ENCODE assay signal across 11 cellular contexts in the genomic region with DNA sequence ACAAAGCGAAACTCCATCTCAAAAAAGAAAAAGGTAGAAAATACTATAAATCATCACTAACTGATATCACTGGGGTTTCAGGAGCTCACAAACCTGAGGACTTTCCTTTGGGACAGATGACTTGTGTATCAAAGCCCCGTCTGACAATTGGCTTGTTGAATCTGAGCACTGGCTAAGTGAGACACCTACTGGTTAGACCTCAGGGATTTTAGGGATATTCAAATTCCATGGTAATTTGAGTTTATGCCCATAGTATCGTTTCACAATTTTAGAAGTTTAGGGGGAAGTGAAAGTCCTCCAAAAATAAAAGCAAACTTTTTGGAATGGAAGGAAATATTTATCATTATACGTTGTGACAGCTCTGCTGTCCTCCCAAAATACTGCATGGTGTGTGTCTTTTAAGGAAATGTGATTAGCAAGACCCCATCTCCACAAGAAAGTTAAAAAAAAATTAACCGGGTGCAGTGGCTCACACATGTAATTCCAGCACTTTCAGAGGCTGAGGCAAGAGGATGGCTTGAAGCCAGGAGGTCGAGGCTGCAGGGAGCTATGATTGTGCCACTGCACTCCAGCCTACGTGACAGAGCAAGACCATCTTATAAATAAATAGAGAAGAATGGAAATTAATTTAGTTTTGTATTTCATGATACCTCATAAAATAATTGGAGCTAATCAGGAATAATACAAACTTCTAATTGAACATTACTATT. TPM values are rescaled to one million over a fixed set of nuclear protein-coding genes. Genes with fewer than 3 reads are reported as not detected.
DNase-seq lines count a peak whose midpoint lies in the region; ATAC-seq and TF ChIP-seq lines count a peak whose summit lies in the region.
"Had no signal": no experiment of that assay in that cellular context is flagged by ENCODE, and none has a peak within 500 bp of the region (broad histone marks: within the 10 kb centered on the region; RNA-seq: fewer than 3 reads in every experiment).

No MANE protein-coding gene starts in this region.

- no peaks in the 10 kb centered on the region for H4K20me1 ChIP-seq in H9 (ENCODE audit: control insufficient read depth, insufficient read depth, insufficient read length)

- no peak overlapping the region for H2BK15ac ChIP-seq in H9 (ENCODE audit: low read depth, low read length)

- H3K27ac Mint-ChIP-seq in H9 = no peak overlapping the region

- H2AK5ac ChIP-seq in H9 (ENCODE audit: insufficient read length, low read length) = no peak overlapping the region

- H3K23ac ChIP-seq in H9 (ENCODE audit: insufficient read length, low read depth, low read length) = no peak overlapping the region

- H3K36me3 Mint-ChIP-seq in H9 (ENCODE audit: insufficient read depth in 1 of 3, low read depth in 3 of 3) = peaks cover 3 to 21% (median 11%) of the 10 kb centered on the region in 3 experiments; a peak in 5 of 7 replicates

- no peak overlapping the region for H3K27ac ChIP-seq in H9 (ENCODE audit: insufficient read length, low read depth, low read length)

- no peaks in the 10 kb centered on the region for H3K27me3 ChIP-seq in H9 (ENCODE audit: insufficient read depth, low read length)

- no peak overlapping the region for H3K18ac ChIP-seq in H9 (ENCODE audit: insufficient read length, low read depth, low read length)

- peak; percentile 8 for TF ChIP-seq CTCF in AG04449 (IDR thresholded peaks at IDR 0.05; ENCODE audit: insufficient read depth, low read length, missing control alignments)
- TF ChIP-seq CTCF in H9 (conservative IDR thresholded peaks at IDR 0.05) = peak; percentile 50; the same call in 2 of the 3 replicates
- peak; percentile 50 for TF ChIP-seq CTCF in fibroblast of villous mesenchyme (IDR thresholded peaks at IDR 0.05; ENCODE audit: insufficient read depth, low read depth, low read length)

- H3K14ac ChIP-seq in H9 (ENCODE audit: insufficient read depth, low read length) = no peak overlapping the region

- H2BK12ac ChIP-seq in H9 (ENCODE audit: insufficient read length, low read depth, low read length) = no peak overlapping the region

- no peak overlapping the region for H4K91ac ChIP-seq in H9 (ENCODE audit: insufficient read length, low read depth, low read length)

- no peak overlapping the region for H3K4ac ChIP-seq in H9 (ENCODE audit: low read depth, low read length)

- H3K9me3 ChIP-seq in H9 (ENCODE audit: control insufficient read depth, low read depth, low read length) = no peaks in the 10 kb centered on the region

- H3K4me3 ChIP-seq in AG04449 (ENCODE audit: low read depth, low read length) (no peak overlapping the region), fibroblast of villous mesenchyme (ENCODE audit: low read depth, low read length) (no peak overlapping the region)
- H3K4me3 ChIP-seq: K562, smooth muscle cell had no signal

- H3K23me2 ChIP-seq in H9 (ENCODE audit: insufficient read length, low read depth, low read length, poor library complexity, severe bottlenecking) = no peaks in the 10 kb centered on the region

- no peaks in the 10 kb centered on the region for H3K4me1 ChIP-seq in H9 (ENCODE audit: insufficient read depth, low read length)

- no peak overlapping the region for H3K4me2 ChIP-seq in H9 (ENCODE audit: insufficient read depth, insufficient read length, low read length)
- H3K4me2 ChIP-seq: smooth muscle cell had no signal

- no peak overlapping the region for H2BK5ac ChIP-seq in H9 (ENCODE audit: insufficient read length, low read length)

- no peak for DNase-seq in AG04449 (ENCODE audit: low read depth, low spot score)
- DNase-seq in H9 = no peak
- peak; percentile 44 for DNase-seq in RPMI7951 (ENCODE audit: low read depth)
- peak; percentile 51 for DNase-seq in fibroblast of villous mesenchyme (ENCODE audit: low read depth)
- no peak for DNase-seq in cerebellum (ENCODE audit: low spot score)
- DNase-seq: amygdala had no signal

- H2BK120ac ChIP-seq in H9 (ENCODE audit: low read depth, low read length, poor library complexity, severe bottlenecking) = no peak overlapping the region

- no peak overlapping the region for H4K8ac ChIP-seq in H9 (replicated peaks; ENCODE audit: insufficient read length, low read depth, low read length)

- H2BK20ac ChIP-seq in H9 (ENCODE audit: low read depth, low read length, poor library complexity, severe bottlenecking) = no peak overlapping the region

- CTCF ChIA-PET in AG04449 (lab: Yijun Ruan, JAX) = interaction anchor here (0.8 to 6.7 kb wide), 11 partner anchors 8 to 427 kb away, joined by 3 to 39 read pairs (median 4); no protein-coding TSS in a partner anchor

- peaks cover 12 to 20% of the 10 kb centered on the region in 2 experiments for H3K9me3 Mint-ChIP-seq in H9

- no peaks in the 10 kb centered on the region for H3K79me1 ChIP-seq in H9 (ENCODE audit: insufficient read depth, low read depth, low read length, poor library complexity, severe bottlenecking)

- POLR2A ChIA-PET in AG04449 (lab: Yijun Ruan, JAX) = no interaction called here

- no CpG with 5 or more reads among the region's 7 CpGs for WGBS in H9 (ENCODE audit: extremely low coverage, insufficient read length, low lambda C conversion rate)

- no peak overlapping the region for H3T11ph ChIP-seq in H9 (ENCODE audit: low read length)

- H3K27me3 Mint-ChIP-seq in H9 (ENCODE audit: low read depth) = peaks cover 24% of the 10 kb centered on the region

- H2AFZ ChIP-seq in H9 (ENCODE audit: low read length) = no peak overlapping the region

- H4K5ac ChIP-seq in H9 (ENCODE audit: insufficient read length, low read depth, low read length) = no peak overlapping the region

- no peak overlapping the region for H3K56ac ChIP-seq in H9 (ENCODE audit: insufficient read length, low read depth, low read length)

- no peaks in the 10 kb centered on the region for H3K79me2 ChIP-seq in H9 (ENCODE audit: insufficient read depth, low read length)

- H3K4me1 Mint-ChIP-seq in H9 = peaks cover 6% of the 10 kb centered on the region in 2 experiments

- no peak overlapping the region for H3K4me3 Mint-ChIP-seq in H9

- H3K9ac ChIP-seq in H9 (ENCODE audit: extremely low read depth, insufficient read length, low read length) = no peak overlapping the region

- ATAC-seq in GM18502 (IDR thresholded peaks at IDR 0.05; ENCODE audit: poor library complexity, unreplicated experiment) (no peak), HG02840 (IDR thresholded peaks at IDR 0.05; ENCODE audit: low FRiP score, unreplicated experiment) (no peak), GM21825 (IDR thresholded peaks at IDR 0.05; ENCODE audit: unreplicated experiment) (no peak)
- ATAC-seq: K562 had no signal

RNA-seq across cellular contexts. Expression of a gene that starts 49.2 kb away (rescaled TPM):
- total RNA-seq in H9 (2021) (15.6 and 16.0 TPM in 2 replicates), fibroblast of villous mesenchyme (7.4 and 9.5 TPM in 2 replicates), cerebellum (17.2 TPM)
- 4.0 and 5.6 TPM in 2 replicates for total RNA-seq in RPMI7951 (2014; rRNA removed; shearing (Covaris generic))

Comparison
In these comparisons a context has a peak if more than half of its experiments do, and no peak if none do; other contexts are left out.
1. DNase-seq: peak in RPMI7951 (single experiment) and fibroblast of villous mesenchyme (single experiment); none in AG04449 (single experiment), H9 (single experiment) and cerebellum (single experiment).
2. Peak in every context shown above with its lines, with median percentiles within 50 percentile points of each other: CTCF ChIP-seq.